Comparison of ENCODE assay signal across 28 cellular contexts in genomic region chr7:28135296-28135695, GRCh38. TPM values are rescaled to one million over a fixed set of nuclear protein-coding genes. Genes with fewer than 3 reads are reported as not detected.
DNase-seq lines count a peak whose midpoint lies in the region; FAIRE-seq and TF ChIP-seq lines count a peak whose summit lies in the region.
"Had no signal": no experiment of that assay in that cellular context is flagged by ENCODE, and none has a peak within 500 bp of the region (broad histone marks: within the 10 kb centered on the region; RNA-seq: fewer than 3 reads in every experiment).

No MANE protein-coding gene starts in this region.

- H3K4me1 ChIP-seq in adipocyte (ENCODE audit: control insufficient read depth, insufficient read depth, low read length) = peaks cover 21% of the 10 kb centered on the region
- no peaks in the 10 kb centered on the region for H3K4me1 ChIP-seq in suprapubic skin
- H3K4me1 ChIP-seq: prostate gland had no signal

- FAIRE-seq in GM12891 (lab: Jason Lieb, UNC) (no peak), GM19239 (lab: Jason Lieb, UNC) (no peak)
- FAIRE-seq: GM12892, keratinocyte, TTC549, urothelium cell line had no signal

- TF ChIP-seq CTCF in fibroblast of pulmonary artery (IDR thresholded peaks at IDR 0.05; ENCODE audit: low read length, missing control alignments) (no peak), suprapubic skin (IDR thresholded peaks at IDR 0.05) (no peak)

- H3K4me3 ChIP-seq in adipocyte (ENCODE audit: low read length) (no peak overlapping the region), fibroblast of pulmonary artery (replicated peaks; ENCODE audit: low read depth, low read length) (no peak overlapping the region), suprapubic skin (no peak overlapping the region)
- H3K4me3 ChIP-seq: HAP-1, MG63, prostate gland had no signal

- peak overlapping the region; percentile 15 for H3K27ac ChIP-seq in suprapubic skin

- H3K27me3 ChIP-seq in adipocyte (replicated peaks; ENCODE audit: control insufficient read depth, insufficient read depth, low read length) = no peaks in the 10 kb centered on the region
- H3K27me3 ChIP-seq in suprapubic skin = no peaks in the 10 kb centered on the region
- H3K27me3 ChIP-seq: BE2C, MG63 had no signal

- H3K36me3 ChIP-seq in adipocyte (ENCODE audit: control insufficient read depth, insufficient read depth, low read length, severe bottlenecking) (no peaks in the 10 kb centered on the region), suprapubic skin (no peaks in the 10 kb centered on the region)
- H3K36me3 ChIP-seq: HAP-1, prostate gland had no signal

- H3K9me3 ChIP-seq in adipocyte (ENCODE audit: control insufficient read depth, low read length) (no peaks in the 10 kb centered on the region), suprapubic skin (no peaks in the 10 kb centered on the region)
- H3K9me3 ChIP-seq: BE2C, HAP-1, MG63, prostate gland had no signal

- TF ChIP-seq POLR2A in suprapubic skin (IDR thresholded peaks at IDR 0.05) (no peak), GM12891 (IDR thresholded peaks at IDR 0.05; ENCODE audit: low read depth, low read length) (no peak)

- peak overlapping the region; percentile 32 for H3K9ac ChIP-seq in adipocyte (ENCODE audit: low read length)

- no peak for TF ChIP-seq EP300 in suprapubic skin (IDR thresholded peaks at IDR 0.05)

- DNase-seq in DMS 273 treated with DMSO at 0.1 percent for 48 hours (lab: John Stamatoyannopoulos, UW) (peak; percentile 19), adipocyte (ENCODE audit: low read depth) (no peak), fibroblast of pulmonary artery (ENCODE audit: low read depth) (peak; percentile 69), suprapubic skin (ENCODE audit: low spot score in 2 of 2) (no peak), midbrain (lab: John Stamatoyannopoulos, UW) (no peak), GM12891 (ENCODE audit: insufficient read length, low spot score) (no peak), GM19239 (ENCODE audit: insufficient read length, low spot score) (no peak)
- DNase-seq: activated CD4-positive, alpha-beta memory T cell treated with anti-CD3 and anti-CD28 coated beads for 36 hours; activated CD4-positive, CD25-positive, alpha-beta regulatory T cell treated with anti-CD3 and anti-CD28 coated beads, Interleukin-2, amount 50 U/mL, for 72 hours; activated naive CD8-positive, alpha-beta T cell treated with anti-CD3 and anti-CD28 coated beads, Interleukin-2, amount 50 U/mL, for 24 hours; activated T-cell treated with anti-CD3 and anti-CD28 coated beads, Interleukin-2, amount 50 U/mL, for 72 hours; BE2C; cerebellar nuclear complex; DMS153; KG1; MG63; NCI-H1105 treated with DMSO at 0.1 percent for 48 hours; NCI-H2029; NCI-H510A treated with DMSO at 0.1 percent for 48 hours; nucleus accumbens; RPMI8226; stimulated activated naive CD4-positive, alpha-beta T cell had no signal

- 59% methylated on average over 4 of the region's 4 CpGs for WGBS in suprapubic skin

TF ChIP-seq in GM12891, 5 proteins besides CTCF, POLR2A, EP300 and RAD21:
- TF ChIP-seq POU2F2 (IDR thresholded peaks at IDR 0.05; ENCODE audit: low read depth, low read length) (no peak), SPI1 (IDR thresholded peaks at IDR 0.05; ENCODE audit: low read depth, low read length) (no peak), PAX5 (IDR thresholded peaks at IDR 0.05; ENCODE audit: insufficient read depth, low read length, severe bottlenecking) (no peak), TAF1 (IDR thresholded peaks at IDR 0.05; ENCODE audit: low read depth, low read length) (no peak), POLR2AphosphoS5 (IDR thresholded peaks at IDR 0.05; ENCODE audit: low read depth, low read length) (no peak)
TF ChIP-seq in GM12891: peak in this region for 0.

RNA-seq across cellular contexts. Expression of gene JAZF1, which starts 45.3 kb away (rescaled TPM):
- total RNA-seq in suprapubic skin = 1 to 10 TPM; 5.0 to 8.4 (median 7.4) TPM
- polyA plus RNA-seq in GM12891 (2012; ENCODE audit: low read depth, missing spikeins) = 0.19 TPM

Comparison
In these comparisons a context has a peak if more than half of its experiments do, and no peak if none do; other contexts are left out.
1. DNase-seq: peak in DMS 273 treated with DMSO at 0.1 percent for 48 hours (single experiment) and fibroblast of pulmonary artery (single experiment); none in adipocyte (single experiment), suprapubic skin (0 of 2), midbrain (single experiment), GM12891 (single experiment) and GM19239 (single experiment).